ENCODE assay signal across 14 cellular contexts in the genomic region with DNA sequence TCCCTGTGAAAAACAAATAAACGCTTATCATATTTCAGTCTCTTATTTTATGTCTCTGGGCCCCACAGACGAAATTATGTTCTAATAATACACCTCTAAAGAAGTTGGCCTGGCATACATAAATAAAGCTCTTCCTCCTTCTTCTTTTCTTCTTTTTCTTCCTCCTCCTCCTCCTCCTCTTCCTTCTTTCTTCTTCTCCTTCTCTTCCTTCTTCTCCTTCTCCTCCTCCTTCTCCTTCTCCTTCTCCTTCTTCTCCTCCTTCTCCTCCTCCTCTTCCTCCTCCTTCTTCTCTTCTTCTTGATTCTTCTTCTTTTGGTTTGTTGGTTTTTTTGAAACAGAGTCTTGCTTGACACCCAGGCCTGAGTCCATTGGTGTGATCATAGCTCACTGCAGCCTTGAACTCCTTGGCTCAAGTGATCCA.
"Had no signal": no experiment of that assay in that cellular context is flagged by ENCODE, and none has a peak within 500 bp of the region (broad histone marks: within the 10 kb centered on the region; RNA-seq: fewer than 3 reads in every experiment).

No MANE protein-coding gene starts in this region.

- H3K27me3 ChIP-seq: esophagus squamous epithelium, heart left ventricle, testis, uterus had no signal

- FAIRE-seq: bronchial epithelial cell, islet of Langerhans had no signal

- DNase-seq: activated B cell treated with CpG ODN at 0.5 μM for 24 hours; activated CD8-positive, alpha-beta memory T cell treated with anti-CD3 and anti-CD28 coated beads for 24 hours; activated CD8-positive, alpha-beta memory T cell treated with anti-CD3 and anti-CD28 coated beads, Interleukin-2, amount 50 U/mL, for 4 hours; esophagus squamous epithelium; nephron progenitor cell; stimulated activated CD4-positive, alpha-beta T cell treated with anti-CD3 and anti-CD28 coated beads, Interleukin-2, amount 100 ng/mL, for 48 hours; stimulated activated CD8-positive, alpha-beta memory T cell treated with anti-CD3 and anti-CD28 coated beads, Interleukin-4, amount 100 ng/mL, for 48 hours; stimulated activated naive B cell treated with anti-CD40 and anti-IgM and Interleukin-4, amounts not matched to agents 10 μg/mL and 1 μg/mL and 100 μg/mL, for 72 hours had no signal

- H3K4me1 ChIP-seq: uterus had no signal

- H3K4me3 ChIP-seq: coronary artery, esophagus squamous epithelium, heart left ventricle, testis, uterus had no signal

- H3K36me3 ChIP-seq: esophagus squamous epithelium, heart left ventricle, uterus had no signal

- H3K27ac ChIP-seq: coronary artery, esophagus squamous epithelium, heart left ventricle, testis, uterus had no signal

- H3K9me3 ChIP-seq: esophagus squamous epithelium, heart left ventricle, testis, uterus had no signal
